Comparison of ENCODE assay signal across 8 cellular contexts in genomic region chr5:15499528-15500325, GRCh38. TPM values are rescaled to one million over a fixed set of nuclear protein-coding genes. Genes with fewer than 3 reads are reported as not detected.
DNase-seq lines count a peak whose midpoint lies in the region; ATAC-seq and TF ChIP-seq lines count a peak whose summit lies in the region.

Gene FBXL7 (plus strand): TSS chr5:15500180.

- ATAC-seq in GM18867 (IDR thresholded peaks at IDR 0.05; ENCODE audit: unreplicated experiment) (peak; percentile 90), GM21717 (IDR thresholded peaks at IDR 0.05; ENCODE audit: unreplicated experiment) (no peak), GM19035 (IDR thresholded peaks at IDR 0.05; ENCODE audit: unreplicated experiment) (no peak)

- peak; percentile 38 for DNase-seq in NCI-H146 (lab: John Stamatoyannopoulos, UW)
- DNase-seq in dermis blood vessel endothelial cell = peak; percentile 88
- peak; percentile 95 for DNase-seq in left kidney (ENCODE audit: low read depth, low spot score)
- DNase-seq in GF-D8 (lab: John Stamatoyannopoulos, UW) = no peak

- no peak for TF ChIP-seq CTCF in subcutaneous adipose tissue (IDR thresholded peaks at IDR 0.05; ENCODE audit: low read depth)

RNA-seq across cellular contexts. Expression of gene FBXL7, which starts in this region (rescaled TPM):
- total RNA-seq in dermis blood vessel endothelial cell (15.5 and 23.1 TPM in 2 replicates), subcutaneous adipose tissue (10 to 100 TPM in 3 of 4 donors, 1 to 10 TPM in 1; 9.5 to 25.2 (median 16.0) TPM)
